ENCODE assay signal across 1 cellular context in genomic region chr20:53915459-53916172, GRCh38.
TF ChIP-seq lines count a peak whose summit lies in the region.

No MANE protein-coding gene starts in this region.

TF ChIP-seq in HepG2, 621 proteins besides CTCF, POLR2A, EP300 and RAD21 (continued from another document and continues in another):
- TF ChIP-seq, protein P1, sequence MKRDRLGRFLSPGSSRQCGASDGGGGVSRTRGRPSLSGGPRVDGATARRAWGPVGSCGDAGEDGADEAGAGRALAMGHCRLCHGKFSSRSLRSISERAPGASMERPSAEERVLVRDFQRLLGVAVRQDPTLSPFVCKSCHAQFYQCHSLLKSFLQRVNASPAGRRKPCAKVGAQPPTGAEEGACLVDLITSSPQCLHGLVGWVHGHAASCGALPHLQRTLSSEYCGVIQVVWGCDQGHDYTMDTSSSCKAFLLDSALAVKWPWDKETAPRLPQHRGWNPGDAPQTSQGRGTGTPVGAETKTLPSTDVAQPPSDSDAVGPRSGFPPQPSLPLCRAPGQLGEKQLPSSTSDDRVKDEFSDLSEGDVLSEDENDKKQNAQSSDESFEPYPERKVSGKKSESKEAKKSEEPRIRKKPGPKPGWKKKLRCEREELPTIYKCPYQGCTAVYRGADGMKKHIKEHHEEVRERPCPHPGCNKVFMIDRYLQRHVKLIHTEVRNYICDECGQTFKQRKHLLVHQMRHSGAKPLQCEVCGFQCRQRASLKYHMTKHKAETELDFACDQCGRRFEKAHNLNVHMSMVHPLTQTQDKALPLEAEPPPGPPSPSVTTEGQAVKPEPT (CRISPR knock-in tag; IDR thresholded peaks at IDR 0.05; ENCODE audit: low read depth), result no peak
- TF ChIP-seq ZNF160 (CRISPR knock-in tag; IDR thresholded peaks at IDR 0.05) (no peak), ZNF367 (CRISPR knock-in tag; IDR thresholded peaks at IDR 0.05; ENCODE audit: borderline replicate concordance) (no peak), ZNF34 (CRISPR knock-in tag; IDR thresholded peaks at IDR 0.05; ENCODE audit: borderline replicate concordance) (no peak), FOXP1 (IDR thresholded peaks at IDR 0.05) (no peak), FOXP1 (CRISPR knock-in tag; IDR thresholded peaks at IDR 0.05) (peak; percentile 17; the same call in 1 of the 2 replicates), ZNF577 (CRISPR knock-in tag; IDR thresholded peaks at IDR 0.05; ENCODE audit: borderline replicate concordance, low read depth) (no peak), KLF12 (CRISPR knock-in tag; IDR thresholded peaks at IDR 0.05; ENCODE audit: borderline replicate concordance) (no peak), ZSCAN29 (CRISPR knock-in tag; conservative IDR thresholded peaks at IDR 0.05) (no peak), ISL2 (CRISPR knock-in tag; IDR thresholded peaks at IDR 0.05) (0 out of 2 replicates have a peak, but pooled peaks have one; percentile 64), PHF21A (CRISPR knock-in tag; IDR thresholded peaks at IDR 0.05) (peak; percentile 69), MIER3 (CRISPR knock-in tag; IDR thresholded peaks at IDR 0.05; ENCODE audit: borderline replicate concordance) (peak; percentile 54; the same call in 1 of the 2 replicates), HNF4A (CRISPR knock-in tag; IDR thresholded peaks at IDR 0.05) (peak; percentile 65), AHDC1 (CRISPR knock-in tag; IDR thresholded peaks at IDR 0.05; ENCODE audit: borderline replicate concordance) (peak; percentile 72; the same call in 1 of the 2 replicates), PRDM15 (CRISPR knock-in tag; IDR thresholded peaks at IDR 0.05) (no peak), MYC (CRISPR knock-in tag; IDR thresholded peaks at IDR 0.05; ENCODE audit: borderline replicate concordance) (no peak; the same call in 1 of the 2 replicates), SAP130 (CRISPR knock-in tag; IDR thresholded peaks at IDR 0.05; ENCODE audit: low read depth) (peak; percentile 67), SIN3A (IDR thresholded peaks at IDR 0.05; ENCODE audit: borderline replicate concordance, low read depth, low read length) (0 out of 2 replicates have a peak, but pooled peaks have one; percentile 37), ZNF800 (CRISPR knock-in tag; IDR thresholded peaks at IDR 0.05) (peak; percentile 41; the same call in 1 of the 2 replicates), FOXP4 (CRISPR knock-in tag; IDR thresholded peaks at IDR 0.05) (no peak), TGIF2 (CRISPR knock-in tag; IDR thresholded peaks at IDR 0.05) (no peak), NCOA1 (CRISPR knock-in tag; IDR thresholded peaks at IDR 0.05) (no peak), ZSCAN22 (CRISPR knock-in tag; IDR thresholded peaks at IDR 0.05) (no peak), ZNF256 (CRISPR knock-in tag; conservative IDR thresholded peaks at IDR 0.05) (no peak), TFDP2 (CRISPR knock-in tag; IDR thresholded peaks at IDR 0.05) (0 out of 2 replicates have a peak, but pooled peaks have one; percentile 28)
- TF ChIP-seq, protein P2, sequence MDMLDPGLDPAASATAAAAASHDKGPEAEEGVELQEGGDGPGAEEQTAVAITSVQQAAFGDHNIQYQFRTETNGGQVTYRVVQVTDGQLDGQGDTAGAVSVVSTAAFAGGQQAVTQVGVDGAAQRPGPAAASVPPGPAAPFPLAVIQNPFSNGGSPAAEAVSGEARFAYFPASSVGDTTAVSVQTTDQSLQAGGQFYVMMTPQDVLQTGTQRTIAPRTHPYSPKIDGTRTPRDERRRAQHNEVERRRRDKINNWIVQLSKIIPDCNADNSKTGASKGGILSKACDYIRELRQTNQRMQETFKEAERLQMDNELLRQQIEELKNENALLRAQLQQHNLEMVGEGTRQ (IDR thresholded peaks at IDR 0.05; ENCODE audit: low read depth, low read length), result no peak
- TF ChIP-seq, protein P2 (CRISPR knock-in tag; IDR thresholded peaks at IDR 0.05; ENCODE audit: borderline replicate concordance), result no peak
- TF ChIP-seq, protein P3, sequence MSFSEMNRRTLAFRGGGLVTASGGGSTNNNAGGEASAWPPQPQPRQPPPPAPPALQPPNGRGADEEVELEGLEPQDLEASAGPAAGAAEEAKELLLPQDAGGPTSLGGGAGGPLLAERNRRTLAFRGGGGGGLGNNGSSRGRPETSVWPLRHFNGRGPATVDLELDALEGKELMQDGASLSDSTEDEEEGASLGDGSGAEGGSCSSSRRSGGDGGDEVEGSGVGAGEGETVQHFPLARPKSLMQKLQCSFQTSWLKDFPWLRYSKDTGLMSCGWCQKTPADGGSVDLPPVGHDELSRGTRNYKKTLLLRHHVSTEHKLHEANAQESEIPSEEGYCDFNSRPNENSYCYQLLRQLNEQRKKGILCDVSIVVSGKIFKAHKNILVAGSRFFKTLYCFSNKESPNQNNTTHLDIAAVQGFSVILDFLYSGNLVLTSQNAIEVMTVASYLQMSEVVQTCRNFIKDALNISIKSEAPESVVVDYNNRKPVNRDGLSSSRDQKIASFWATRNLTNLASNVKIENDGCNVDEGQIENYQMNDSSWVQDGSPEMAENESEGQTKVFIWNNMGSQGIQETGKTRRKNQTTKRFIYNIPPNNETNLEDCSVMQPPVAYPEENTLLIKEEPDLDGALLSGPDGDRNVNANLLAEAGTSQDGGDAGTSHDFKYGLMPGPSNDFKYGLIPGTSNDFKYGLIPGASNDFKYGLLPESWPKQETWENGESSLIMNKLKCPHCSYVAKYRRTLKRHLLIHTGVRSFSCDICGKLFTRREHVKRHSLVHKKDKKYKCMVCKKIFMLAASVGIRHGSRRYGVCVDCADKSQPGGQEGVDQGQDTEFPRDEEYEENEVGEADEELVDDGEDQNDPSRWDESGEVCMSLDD (CRISPR knock-in tag; IDR thresholded peaks at IDR 0.05; ENCODE audit: borderline replicate concordance), result no peak
- TF ChIP-seq, protein P4, sequence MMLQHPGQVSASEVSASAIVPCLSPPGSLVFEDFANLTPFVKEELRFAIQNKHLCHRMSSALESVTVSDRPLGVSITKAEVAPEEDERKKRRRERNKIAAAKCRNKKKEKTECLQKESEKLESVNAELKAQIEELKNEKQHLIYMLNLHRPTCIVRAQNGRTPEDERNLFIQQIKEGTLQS (CRISPR knock-in tag; IDR thresholded peaks at IDR 0.05), result no peak
- TF ChIP-seq, protein P5, sequence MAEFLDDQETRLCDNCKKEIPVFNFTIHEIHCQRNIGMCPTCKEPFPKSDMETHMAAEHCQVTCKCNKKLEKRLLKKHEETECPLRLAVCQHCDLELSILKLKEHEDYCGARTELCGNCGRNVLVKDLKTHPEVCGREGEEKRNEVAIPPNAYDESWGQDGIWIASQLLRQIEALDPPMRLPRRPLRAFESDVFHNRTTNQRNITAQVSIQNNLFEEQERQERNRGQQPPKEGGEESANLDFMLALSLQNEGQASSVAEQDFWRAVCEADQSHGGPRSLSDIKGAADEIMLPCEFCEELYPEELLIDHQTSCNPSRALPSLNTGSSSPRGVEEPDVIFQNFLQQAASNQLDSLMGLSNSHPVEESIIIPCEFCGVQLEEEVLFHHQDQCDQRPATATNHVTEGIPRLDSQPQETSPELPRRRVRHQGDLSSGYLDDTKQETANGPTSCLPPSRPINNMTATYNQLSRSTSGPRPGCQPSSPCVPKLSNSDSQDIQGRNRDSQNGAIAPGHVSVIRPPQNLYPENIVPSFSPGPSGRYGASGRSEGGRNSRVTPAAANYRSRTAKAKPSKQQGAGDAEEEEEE (CRISPR knock-in tag; IDR thresholded peaks at IDR 0.05; ENCODE audit: borderline replicate concordance), result no peak
